Comparison of ENCODE assay signal across 1 cellular context in the genomic region with DNA sequence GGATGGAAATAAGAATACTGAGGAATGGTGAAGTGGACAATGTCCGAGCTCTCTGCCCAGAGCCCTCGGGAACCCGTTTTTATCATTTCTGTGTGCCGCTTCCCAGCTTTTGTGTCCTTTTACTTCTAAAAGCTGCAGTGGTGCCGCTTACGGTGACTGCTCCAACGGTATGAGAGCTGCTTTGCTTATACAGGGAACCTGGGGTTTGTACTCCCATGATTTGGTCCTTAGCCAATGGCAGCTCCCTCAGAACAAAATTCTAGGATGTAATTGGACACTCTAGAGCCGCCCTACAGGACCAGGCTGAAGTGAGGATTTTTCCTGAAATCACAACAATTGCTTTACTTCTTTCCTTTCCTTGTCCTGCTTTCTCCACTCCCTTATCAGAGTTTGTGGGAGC.
TF ChIP-seq lines count a peak whose summit lies in the region.

No MANE protein-coding gene starts in this region.

TF ChIP-seq in HepG2, 621 proteins besides CTCF, POLR2A, EP300 and RAD21:
- TF ChIP-seq XRCC5 (optimal IDR thresholded peaks at IDR 0.05; ENCODE audit: low read length), result no peak
